In genomic region chr5:74414228-74414627, GRCh38 we compare ENCODE assay signal across 15 cellular contexts.
DNase-seq lines count a peak whose midpoint lies in the region; ATAC-seq and TF ChIP-seq lines count a peak whose summit lies in the region.
"Had no signal": no experiment of that assay in that cellular context is flagged by ENCODE, and none has a peak within 500 bp of the region (broad histone marks: within the 10 kb centered on the region; RNA-seq: fewer than 3 reads in every experiment).

No MANE protein-coding gene starts in this region.

- CTCF ChIA-PET in WTC11 (lab: Charles Lee) = no interaction called here

- no peak overlapping the region for H3K4me2 ChIP-seq in hepatocyte
- H3K4me2 ChIP-seq: A549 had no signal

- WGBS in hepatocyte (ENCODE audit: low lambda C conversion rate, missing lambda C conversion rate) = 59% methylated on average over 2 of the region's 2 CpGs

- H3K27ac Mint-ChIP-seq in WTC11 = 0 out of 2 replicates have a peak overlapping the region, but pooled peaks have one; percentile 16
- H3K27ac Mint-ChIP-seq: CD14-positive monocyte; CD8-positive, alpha-beta T cell had no signal

- H3K9me2 ChIP-seq in hepatocyte (replicated peaks; ENCODE audit: insufficient read depth) = no peaks in the 10 kb centered on the region

- no peaks in the 10 kb centered on the region for H3K27me3 Mint-ChIP-seq in WTC11 (ENCODE audit: low read depth)

- peak; percentile 46 for DNase-seq in NCI-H69 (lab: John Stamatoyannopoulos, UW)
- no peak for DNase-seq in WTC11 (ENCODE audit: low spot score)
- DNase-seq in hepatocyte (ENCODE audit: low spot score) = no peak
- DNase-seq in DMS153 treated with DMSO at 0.1 percent for 48 hours (lab: John Stamatoyannopoulos, UW; ENCODE audit: unreplicated experiment) = no peak
- DNase-seq: BE2C; CD8-positive, alpha-beta T cell; COR-L47; GM23248 had no signal

- no peaks in the 10 kb centered on the region for H3K9me3 Mint-ChIP-seq in WTC11
- H3K9me3 Mint-ChIP-seq: CD8-positive, alpha-beta T cell had no signal

- H3K36me3 Mint-ChIP-seq in WTC11 = no peaks in the 10 kb centered on the region
- H3K36me3 Mint-ChIP-seq: CD14-positive monocyte; CD8-positive, alpha-beta T cell had no signal

- no peak overlapping the region for H3K4me3 ChIP-seq in hepatocyte
- H3K4me3 ChIP-seq: A549, GM23248, K562 had no signal

- peaks cover 15% of the 10 kb centered on the region for H3K4me1 Mint-ChIP-seq in WTC11

- no peak for ATAC-seq in WTC11
- no peak for ATAC-seq in HG03571 (IDR thresholded peaks at IDR 0.05; ENCODE audit: unreplicated experiment)
- ATAC-seq in HG03565 (IDR thresholded peaks at IDR 0.05; ENCODE audit: unreplicated experiment) = no peak
- ATAC-seq: A549; CD8-positive, alpha-beta T cell; HCT116; K562 had no signal

- H4K20me1 ChIP-seq in hepatocyte (ENCODE audit: insufficient read depth, poor library complexity, severe bottlenecking) = no peaks in the 10 kb centered on the region

- POLR2A ChIA-PET in WTC11 (lab: Charles Lee) = no interaction called here

- H3K4me3 Mint-ChIP-seq in WTC11 = no peak overlapping the region
- H3K4me3 Mint-ChIP-seq: CD14-positive monocyte; CD8-positive, alpha-beta T cell had no signal

- H3K36me3 ChIP-seq in hepatocyte (replicated peaks; ENCODE audit: insufficient read depth, low read depth) = no peaks in the 10 kb centered on the region
- H3K36me3 ChIP-seq: BE2C had no signal

- no peaks in the 10 kb centered on the region for H3K9me3 ChIP-seq in hepatocyte (ENCODE audit: low read depth)
- H3K9me3 ChIP-seq: A549, BE2C had no signal

- peak overlapping the region; percentile 80 for H3K27ac ChIP-seq in hepatocyte
- H3K27ac ChIP-seq: A549, GM23248, HL-60 had no signal

- no peak overlapping the region for H2AFZ ChIP-seq in hepatocyte
- H2AFZ ChIP-seq: GM23248 had no signal

- TF ChIP-seq CTCF in WTC11 (IDR thresholded peaks at IDR 0.05) (no peak), hepatocyte (IDR thresholded peaks at IDR 0.05; ENCODE audit: poor library complexity) (no peak)

- no peaks in the 10 kb centered on the region for H3K79me2 ChIP-seq in hepatocyte

- no peaks in the 10 kb centered on the region for H3K27me3 ChIP-seq in hepatocyte
- H3K27me3 ChIP-seq: BE2C had no signal

- H3K4me1 ChIP-seq in hepatocyte (ENCODE audit: insufficient read depth) = peaks cover 22% of the 10 kb centered on the region
- H3K4me1 ChIP-seq: A549 had no signal

TF ChIP-seq in WTC11, 78 proteins besides CTCF, POLR2A, EP300 and RAD21 (continues in another document):
- TF ChIP-seq, protein P1, sequence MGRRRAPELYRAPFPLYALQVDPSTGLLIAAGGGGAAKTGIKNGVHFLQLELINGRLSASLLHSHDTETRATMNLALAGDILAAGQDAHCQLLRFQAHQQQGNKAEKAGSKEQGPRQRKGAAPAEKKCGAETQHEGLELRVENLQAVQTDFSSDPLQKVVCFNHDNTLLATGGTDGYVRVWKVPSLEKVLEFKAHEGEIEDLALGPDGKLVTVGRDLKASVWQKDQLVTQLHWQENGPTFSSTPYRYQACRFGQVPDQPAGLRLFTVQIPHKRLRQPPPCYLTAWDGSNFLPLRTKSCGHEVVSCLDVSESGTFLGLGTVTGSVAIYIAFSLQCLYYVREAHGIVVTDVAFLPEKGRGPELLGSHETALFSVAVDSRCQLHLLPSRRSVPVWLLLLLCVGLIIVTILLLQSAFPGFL (CRISPR knock-in tag; IDR thresholded peaks at IDR 0.05; ENCODE audit: borderline replicate concordance) = no peak
- no peak for TF ChIP-seq ATF2 (CRISPR knock-in tag; IDR thresholded peaks at IDR 0.05; ENCODE audit: borderline replicate concordance, low read depth)
- no peak for TF ChIP-seq ZNF425 (CRISPR knock-in tag; conservative IDR thresholded peaks at IDR 0.05)
- TF ChIP-seq, protein P2, sequence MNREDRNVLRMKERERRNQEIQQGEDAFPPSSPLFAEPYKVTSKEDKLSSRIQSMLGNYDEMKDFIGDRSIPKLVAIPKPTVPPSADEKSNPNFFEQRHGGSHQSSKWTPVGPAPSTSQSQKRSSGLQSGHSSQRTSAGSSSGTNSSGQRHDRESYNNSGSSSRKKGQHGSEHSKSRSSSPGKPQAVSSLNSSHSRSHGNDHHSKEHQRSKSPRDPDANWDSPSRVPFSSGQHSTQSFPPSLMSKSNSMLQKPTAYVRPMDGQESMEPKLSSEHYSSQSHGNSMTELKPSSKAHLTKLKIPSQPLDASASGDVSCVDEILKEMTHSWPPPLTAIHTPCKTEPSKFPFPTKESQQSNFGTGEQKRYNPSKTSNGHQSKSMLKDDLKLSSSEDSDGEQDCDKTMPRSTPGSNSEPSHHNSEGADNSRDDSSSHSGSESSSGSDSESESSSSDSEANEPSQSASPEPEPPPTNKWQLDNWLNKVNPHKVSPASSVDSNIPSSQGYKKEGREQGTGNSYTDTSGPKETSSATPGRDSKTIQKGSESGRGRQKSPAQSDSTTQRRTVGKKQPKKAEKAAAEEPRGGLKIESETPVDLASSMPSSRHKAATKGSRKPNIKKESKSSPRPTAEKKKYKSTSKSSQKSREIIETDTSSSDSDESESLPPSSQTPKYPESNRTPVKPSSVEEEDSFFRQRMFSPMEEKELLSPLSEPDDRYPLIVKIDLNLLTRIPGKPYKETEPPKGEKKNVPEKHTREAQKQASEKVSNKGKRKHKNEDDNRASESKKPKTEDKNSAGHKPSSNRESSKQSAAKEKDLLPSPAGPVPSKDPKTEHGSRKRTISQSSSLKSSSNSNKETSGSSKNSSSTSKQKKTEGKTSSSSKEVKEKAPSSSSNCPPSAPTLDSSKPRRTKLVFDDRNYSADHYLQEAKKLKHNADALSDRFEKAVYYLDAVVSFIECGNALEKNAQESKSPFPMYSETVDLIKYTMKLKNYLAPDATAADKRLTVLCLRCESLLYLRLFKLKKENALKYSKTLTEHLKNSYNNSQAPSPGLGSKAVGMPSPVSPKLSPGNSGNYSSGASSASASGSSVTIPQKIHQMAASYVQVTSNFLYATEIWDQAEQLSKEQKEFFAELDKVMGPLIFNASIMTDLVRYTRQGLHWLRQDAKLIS (CRISPR knock-in tag; IDR thresholded peaks at IDR 0.05; ENCODE audit: borderline replicate concordance) = no peak
- TF ChIP-seq ERG (CRISPR knock-in tag; IDR thresholded peaks at IDR 0.05) = no peak
- TF ChIP-seq, protein P3, sequence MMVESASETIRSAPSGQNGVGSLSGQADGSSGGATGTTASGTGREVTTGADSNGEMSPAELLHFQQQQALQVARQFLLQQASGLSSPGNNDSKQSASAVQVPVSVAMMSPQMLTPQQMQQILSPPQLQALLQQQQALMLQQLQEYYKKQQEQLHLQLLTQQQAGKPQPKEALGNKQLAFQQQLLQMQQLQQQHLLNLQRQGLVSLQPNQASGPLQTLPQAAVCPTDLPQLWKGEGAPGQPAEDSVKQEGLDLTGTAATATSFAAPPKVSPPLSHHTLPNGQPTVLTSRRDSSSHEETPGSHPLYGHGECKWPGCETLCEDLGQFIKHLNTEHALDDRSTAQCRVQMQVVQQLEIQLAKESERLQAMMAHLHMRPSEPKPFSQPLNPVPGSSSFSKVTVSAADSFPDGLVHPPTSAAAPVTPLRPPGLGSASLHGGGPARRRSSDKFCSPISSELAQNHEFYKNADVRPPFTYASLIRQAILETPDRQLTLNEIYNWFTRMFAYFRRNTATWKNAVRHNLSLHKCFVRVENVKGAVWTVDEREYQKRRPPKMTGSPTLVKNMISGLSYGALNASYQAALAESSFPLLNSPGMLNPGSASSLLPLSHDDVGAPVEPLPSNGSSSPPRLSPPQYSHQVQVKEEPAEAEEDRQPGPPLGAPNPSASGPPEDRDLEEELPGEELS (CRISPR knock-in tag; IDR thresholded peaks at IDR 0.05) = no peak
- no peak for TF ChIP-seq ZBTB21 (CRISPR knock-in tag; IDR thresholded peaks at IDR 0.05; ENCODE audit: borderline replicate concordance)
